ENCODE assay signal across 21 cellular contexts in the genomic region with DNA sequence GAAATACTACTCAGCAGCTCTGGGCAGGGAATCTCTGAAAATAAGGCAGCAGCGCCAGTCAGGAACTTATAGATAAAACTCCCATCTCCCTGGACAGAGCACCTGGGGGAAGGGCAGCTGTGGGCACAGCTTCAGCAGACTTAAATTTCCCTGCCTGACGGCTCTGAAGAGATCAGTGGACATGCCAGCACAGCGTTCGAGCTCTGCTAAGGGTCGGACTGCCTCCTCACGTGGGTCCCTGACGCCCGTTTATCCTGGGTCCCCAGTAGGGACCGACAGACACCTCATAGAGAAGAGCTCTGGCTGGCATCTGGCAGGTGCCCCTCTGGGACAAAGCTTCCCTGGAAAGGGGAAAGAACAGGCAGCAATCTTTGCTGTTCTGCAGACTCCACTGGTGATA. TPM values are rescaled to one million over a fixed set of nuclear protein-coding genes. Genes with fewer than 3 reads are reported as not detected.
"Had no signal": no experiment of that assay in that cellular context is flagged by ENCODE, and none has a peak within 500 bp of the region (broad histone marks: within the 10 kb centered on the region; RNA-seq: fewer than 3 reads in every experiment).

No MANE protein-coding gene starts in this region.

- H3K4me1 Mint-ChIP-seq: naive thymus-derived CD4-positive, alpha-beta T cell; nephron progenitor cell; stimulated activated naive B cell treated with anti-CD40 and anti-IgM and Interleukin-4, amounts not matched to agents 10 μg/mL and 1 μg/mL and 100 μg/mL, for 72 hours; stimulated activated naive CD8-positive, alpha-beta T cell treated with anti-CD3 and anti-CD28 coated beads, Interleukin-15, amount 100 ng/mL, for 72 hours had no signal

- H3K27ac Mint-ChIP-seq: dendritic cell treated with granulocyte-macrophage colony-stimulating factor and Interleukin-4, amounts not matched to agents 40 ng/mL and 50 ng/mL, for 4 days; naive thymus-derived CD4-positive, alpha-beta T cell; nephron progenitor cell; stimulated activated naive B cell treated with anti-CD40 and anti-IgM and Interleukin-4, amounts not matched to agents 10 μg/mL and 1 μg/mL and 100 μg/mL, for 72 hours; stimulated activated naive CD8-positive, alpha-beta T cell treated with anti-CD3 and anti-CD28 coated beads, Interleukin-15, amount 100 ng/mL, for 72 hours had no signal

- H3K4me1 ChIP-seq: psoas muscle, right lobe of liver, spleen, testis, transverse colon had no signal

- H3K36me3 ChIP-seq: neutrophil, right lobe of liver, spleen, transverse colon had no signal

- H3K9me3 ChIP-seq: neutrophil, right lobe of liver, testis had no signal

- ATAC-seq: left lobe of liver; naive thymus-derived CD4-positive, alpha-beta T cell; psoas muscle; right lobe of liver; stimulated activated naive B cell treated with anti-CD40 and anti-IgM and Interleukin-4, amounts not matched to agents 10 μg/mL and 1 μg/mL and 100 μg/mL, for 72 hours; stimulated activated naive CD8-positive, alpha-beta T cell treated with anti-CD3 and anti-CD28 coated beads, Interleukin-15, amount 100 ng/mL, for 72 hours had no signal

- H3K27me3 ChIP-seq: hepatocyte, neutrophil, right lobe of liver, spleen, testis, transverse colon had no signal

- H3K4me3 ChIP-seq: hepatocyte, psoas muscle, right lobe of liver, spleen, testis, transverse colon had no signal

- H3K27me3 Mint-ChIP-seq: dendritic cell treated with granulocyte-macrophage colony-stimulating factor and Interleukin-4, amounts not matched to agents 40 ng/mL and 50 ng/mL, for 4 days; naive thymus-derived CD4-positive, alpha-beta T cell; stimulated activated naive B cell treated with anti-CD40 and anti-IgM and Interleukin-4, amounts not matched to agents 10 μg/mL and 1 μg/mL and 100 μg/mL, for 72 hours; stimulated activated naive CD8-positive, alpha-beta T cell treated with anti-CD3 and anti-CD28 coated beads, Interleukin-15, amount 100 ng/mL, for 72 hours had no signal

- H3K4me3 Mint-ChIP-seq: dendritic cell treated with granulocyte-macrophage colony-stimulating factor and Interleukin-4, amounts not matched to agents 40 ng/mL and 50 ng/mL, for 4 days; naive thymus-derived CD4-positive, alpha-beta T cell; nephron progenitor cell; stimulated activated naive B cell treated with anti-CD40 and anti-IgM and Interleukin-4, amounts not matched to agents 10 μg/mL and 1 μg/mL and 100 μg/mL, for 72 hours; stimulated activated naive CD8-positive, alpha-beta T cell treated with anti-CD3 and anti-CD28 coated beads, Interleukin-15, amount 100 ng/mL, for 72 hours had no signal

- DNase-seq: foreskin melanocyte; head of caudate nucleus; mammary epithelial cell; naive thymus-derived CD4-positive, alpha-beta T cell; nephron progenitor cell; psoas muscle; retina; right lobe of liver; spleen; stimulated activated CD4-positive, alpha-beta T cell treated with anti-CD3 and anti-CD28 coated beads, Interleukin-15, amount 100 ng/mL, for 24 hours; stimulated activated CD4-positive, alpha-beta T cell treated with anti-CD3 and anti-CD28 coated beads, Interleukin-1b, Interleukin-23, amount 100 ng/mL, for 48 hours; stimulated activated CD4-positive, alpha-beta T cell treated with anti-CD3 and anti-CD28 coated beads, Interleukin-4, amount 100 ng/mL, for 24 hours; stimulated activated naive B cell treated with anti-CD40 and anti-IgM and Interleukin-4, amounts not matched to agents 10 μg/mL and 1 μg/mL and 100 μg/mL, for 72 hours; stimulated activated naive CD8-positive, alpha-beta T cell treated with anti-CD3 and anti-CD28 coated beads, Interleukin-15, amount 100 ng/mL, for 72 hours; testis; transverse colon had no signal

- H3K36me3 Mint-ChIP-seq: stimulated activated naive B cell treated with anti-CD40 and anti-IgM and Interleukin-4, amounts not matched to agents 10 μg/mL and 1 μg/mL and 100 μg/mL, for 72 hours had no signal

- H3K27ac ChIP-seq: hepatocyte, neutrophil, psoas muscle, right lobe of liver, spleen, testis, transverse colon had no signal

RNA-seq across cellular contexts. Expression of a gene that starts 59.0 kb away (rescaled TPM):
- total RNA-seq: mononuclear cell; naive thymus-derived CD4-positive, alpha-beta T cell had no signal
